8 cellular contexts compared by ENCODE assay signal in the genomic region with DNA sequence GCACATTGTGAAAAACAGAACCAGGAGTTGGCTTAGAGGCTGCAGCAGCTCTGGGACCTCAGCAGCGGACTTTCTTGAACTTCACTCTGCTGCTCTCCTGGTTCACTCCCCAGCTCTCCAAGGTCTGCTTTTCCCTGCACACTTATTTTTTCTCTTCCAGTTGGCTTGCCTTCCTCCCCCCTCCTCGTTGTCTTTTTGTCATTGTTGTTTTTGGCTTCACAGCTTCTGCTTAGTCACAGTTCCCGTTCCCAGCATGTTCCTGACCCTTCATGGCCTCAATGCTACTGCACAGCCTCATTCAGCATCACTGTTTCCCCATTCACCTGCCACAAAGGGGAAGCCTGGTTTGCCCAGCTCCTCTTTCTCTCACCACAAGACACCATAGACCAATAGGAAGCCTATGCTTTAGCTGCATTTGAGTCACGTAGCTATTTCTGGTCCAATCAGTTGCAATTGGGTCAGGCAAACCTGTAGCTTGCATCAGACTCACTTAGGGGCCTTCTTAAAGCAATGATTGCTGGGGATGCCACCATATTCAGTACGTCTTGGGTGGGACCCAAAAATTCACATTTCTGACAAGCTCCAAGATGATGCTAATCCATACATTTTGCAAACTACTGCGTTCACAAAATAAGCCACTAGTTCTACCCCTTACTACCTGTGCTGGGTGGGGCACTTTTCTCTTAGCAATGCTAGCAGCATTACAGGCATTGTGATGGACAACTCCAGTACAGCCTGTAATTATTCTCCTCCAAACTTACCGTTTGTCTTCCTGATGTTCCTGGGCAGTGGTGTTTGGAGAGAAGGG. TPM values are rescaled to one million over a fixed set of nuclear protein-coding genes. Genes with fewer than 3 reads are reported as not detected.
DNase-seq lines count a peak whose midpoint lies in the region; ATAC-seq and TF ChIP-seq lines count a peak whose summit lies in the region.

No MANE protein-coding gene starts in this region.

- CTCF ChIA-PET in activated CD4-positive, alpha-beta T cell treated with anti-CD3 and anti-CD28 coated beads for 36 hours (lab: Charles Lee): interaction anchor here (0.5 to 1.1 kb wide), 5 partner anchors 14 to 1233 kb away, joined by 3 to 6 read pairs (median 3); no protein-coding TSS in a partner anchor

- intact Hi-C loops in activated CD4-positive, alpha-beta T cell treated with anti-CD3 and anti-CD28 coated beads for 36 hours (cut with DNase I, micrococcal nuclease): loop anchor here (2.0 kb wide), 1 partner anchor 18 kb away; a partner anchor contains a TSS

- H3K9me2 ChIP-seq in SU-DHL-6 (replicated peaks; ENCODE audit: insufficient read depth, low read length): no peaks in the 10 kb centered on the region

- H3K4me1 Mint-ChIP-seq in activated CD4-positive, alpha-beta T cell treated with anti-CD3 and anti-CD28 coated beads for 36 hours: peaks cover 14% of the 10 kb centered on the region

- H3K4me3 ChIP-seq in SU-DHL-6 (ENCODE audit: insufficient read depth, low read length, poor library complexity, severe bottlenecking): no peak overlapping the region

- no peaks in the 10 kb centered on the region for H3K9me3 Mint-ChIP-seq in activated CD4-positive, alpha-beta T cell treated with anti-CD3 and anti-CD28 coated beads for 36 hours (ENCODE audit: low read depth)

- no peaks in the 10 kb centered on the region for H3K27me3 ChIP-seq in SU-DHL-6 (ENCODE audit: low read length)

- H4K20me1 ChIP-seq in SU-DHL-6 (ENCODE audit: low read depth, low read length): no peaks in the 10 kb centered on the region

- no peak overlapping the region for H3K9ac ChIP-seq in SU-DHL-6 (ENCODE audit: low read length)

- no peaks in the 10 kb centered on the region for H3K36me3 Mint-ChIP-seq in activated CD4-positive, alpha-beta T cell treated with anti-CD3 and anti-CD28 coated beads for 36 hours (ENCODE audit: low read depth)

- H3K36me3 ChIP-seq in SU-DHL-6 (ENCODE audit: low read length): no peaks in the 10 kb centered on the region

- H3K4me3 Mint-ChIP-seq in activated CD4-positive, alpha-beta T cell treated with anti-CD3 and anti-CD28 coated beads for 36 hours: no peak overlapping the region

- peak; percentile 97 for ATAC-seq in activated CD4-positive, alpha-beta T cell treated with anti-CD3 and anti-CD28 coated beads for 36 hours
- ATAC-seq in HG03060 (IDR thresholded peaks at IDR 0.05; ENCODE audit: low read depth, unreplicated experiment): peak; percentile 66
- ATAC-seq in GM19452 (IDR thresholded peaks at IDR 0.05; ENCODE audit: unreplicated experiment): no peak

- peak overlapping the region; percentile 49 for H3K27ac Mint-ChIP-seq in activated CD4-positive, alpha-beta T cell treated with anti-CD3 and anti-CD28 coated beads for 36 hours

- POLR2A ChIA-PET in activated CD4-positive, alpha-beta T cell treated with anti-CD3 and anti-CD28 coated beads for 36 hours (lab: Charles Lee): interaction anchor here (1.3 kb wide), 1 partner anchor 18 kb away, joined by 14 read pairs; a partner anchor contains a TSS

- H3K9me3 ChIP-seq in SU-DHL-6 (ENCODE audit: insufficient read depth, low read length): 0 out of 2 replicates have a peak, but pooled peaks cover 7% of the 10 kb centered on the region

- H3K27me3 Mint-ChIP-seq in activated CD4-positive, alpha-beta T cell treated with anti-CD3 and anti-CD28 coated beads for 36 hours: peaks cover 24% of the 10 kb centered on the region

- H3K27ac ChIP-seq in SU-DHL-6 (ENCODE audit: low read depth, low read length): peak overlapping the region; percentile 8; the same call in 1 of the 2 replicates

- peak; percentile 72 for DNase-seq in activated CD4-positive, alpha-beta T cell treated with anti-CD3 and anti-CD28 coated beads for 36 hours
- no peak for DNase-seq in activated CD4-positive, alpha-beta T cell treated with anti-CD3 and anti-CD28 coated beads, Interleukin-2, amount 50 U/mL, for 4 hours
- DNase-seq in fibroblast of the conjunctiva (ENCODE audit: low read depth) (peak; percentile 46), NCI-H2227 (lab: John Stamatoyannopoulos, UW; ENCODE audit: unreplicated experiment) (no peak)
- DNase-seq in stimulated activated CD8-positive, alpha-beta memory T cell treated with anti-CD3 and anti-CD28 coated beads, Interleukin-4, amount 100 ng/mL, for 48 hours: peak; percentile 52

- TF ChIP-seq CTCF in SU-DHL-6 (IDR thresholded peaks at IDR 0.05; ENCODE audit: insufficient read depth, low read length, poor library complexity, severe bottlenecking): no peak

- H2AFZ ChIP-seq in SU-DHL-6 (ENCODE audit: low read depth, low read length, severe bottlenecking): peak overlapping the region; percentile 49

- no peaks in the 10 kb centered on the region for H3F3A ChIP-seq in SU-DHL-6 (ENCODE audit: insufficient read depth)

- no peak overlapping the region for H3K4me2 ChIP-seq in SU-DHL-6 (ENCODE audit: low read depth, low read length, poor library complexity, severe bottlenecking)

- no peaks in the 10 kb centered on the region for H3K79me2 ChIP-seq in SU-DHL-6 (ENCODE audit: insufficient read depth, low read length)

RNA-seq across cellular contexts. Expression of a gene that starts 7.8 kb away (rescaled TPM):
- total RNA-seq in activated CD4-positive, alpha-beta T cell treated with anti-CD3 and anti-CD28 coated beads for 36 hours: 1 to 10 TPM; 3.5 to 4.9 TPM

RNA-seq across cellular contexts. Expression of a gene that starts 18.3 kb away (rescaled TPM):
- total RNA-seq in activated CD4-positive, alpha-beta T cell treated with anti-CD3 and anti-CD28 coated beads for 36 hours: 10 to 100 TPM; 48.6 to 55.6 TPM

Comparison
In these comparisons a context has a peak if more than half of its experiments do, and no peak if none do; other contexts are left out.
1. DNase-seq: peak in activated CD4-positive, alpha-beta T cell treated with anti-CD3 and anti-CD28 coated beads for 36 hours (single experiment), fibroblast of the conjunctiva (single experiment) and stimulated activated CD8-positive, alpha-beta memory T cell treated with anti-CD3 and anti-CD28 coated beads, Interleukin-4, amount 100 ng/mL, for 48 hours (single experiment); none in activated CD4-positive, alpha-beta T cell treated with anti-CD3 and anti-CD28 coated beads, Interleukin-2, amount 50 U/mL, for 4 hours (0 of 2) and NCI-H2227 (single experiment).